In the genomic region with DNA sequence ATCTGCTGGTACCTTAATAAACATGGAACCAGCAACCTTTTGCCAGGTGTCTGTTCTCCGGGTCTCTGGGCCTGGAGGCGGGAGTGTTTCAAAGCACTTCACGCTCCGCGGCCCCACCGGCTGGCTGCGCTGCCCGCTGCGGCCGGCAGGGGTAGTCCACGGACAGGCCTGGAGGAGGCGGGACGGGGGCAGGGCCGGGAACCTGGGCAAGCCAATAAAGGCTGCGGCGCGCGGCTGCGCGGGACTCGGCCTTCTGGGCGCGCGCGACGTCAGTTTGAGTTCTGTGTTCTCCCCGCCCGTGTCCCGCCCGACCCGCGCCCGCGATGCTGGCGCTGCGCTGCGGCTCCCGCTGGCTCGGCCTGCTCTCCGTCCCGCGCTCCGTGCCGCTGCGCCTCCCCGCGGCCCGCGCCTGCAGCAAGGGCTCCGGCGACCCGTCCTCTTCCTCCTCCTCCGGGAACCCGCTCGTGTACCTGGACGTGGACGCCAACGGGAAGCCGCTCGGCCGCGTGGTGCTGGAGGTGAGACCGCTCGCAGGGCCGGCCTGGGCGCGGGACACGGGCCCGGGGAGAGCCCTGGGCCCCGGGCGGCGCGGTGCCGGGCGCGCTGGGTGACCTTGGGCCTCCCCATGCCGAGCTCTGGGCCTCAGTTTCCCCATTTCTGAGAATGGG, we compare ENCODE assay signal across 8 cellular contexts. TPM values are rescaled to one million over a fixed set of nuclear protein-coding genes. Genes with fewer than 3 reads are reported as not detected.
DNase-seq lines count a peak whose midpoint lies in the region; ATAC-seq, FAIRE-seq and TF ChIP-seq lines count a peak whose summit lies in the region.

A gene (plus strand): TSS at position 244 of the 668 bp plus-strand sequence. CDS start 80 bp downstream, at position 324.

- intact Hi-C loops in T-helper 1 cell treated with Interleukin-12 subunit alpha and Interleukin-12 subunit beta and Interleukin-4 antibody, amounts not matched to agents 30 ng/mL and 1 ng/mL, for 36 hours (cut with micrococcal nuclease), result loop anchor here (1.0 to 10.0 kb wide), 13 partner anchors 16 to 1315 kb away; a partner anchor contains a TSS
- intact Hi-C loops in heart right ventricle (cut with DNase I) (loop anchor here in 1 of 10 donors (10.0 kb wide), 1 partner anchor 103 kb away; no protein-coding TSS in a partner anchor), posterior vena cava (cut with DNase I) (no loop called here)

- DNase-seq in GM12891 (ENCODE audit: insufficient read length, low spot score), result peak; percentile 92
- DNase-seq in NCI-H1105 treated with DMSO at 0.1 percent for 48 hours (lab: John Stamatoyannopoulos, UW), result peak; percentile 58
- peak; percentile 87 for DNase-seq in amniotic epithelial cell (ENCODE audit: low read depth)
- DNase-seq in heart right ventricle, result peak; percentile 93 to 96
- peak; percentile 99 for DNase-seq in posterior vena cava (ENCODE audit: low spot score)
- DNase-seq in upper lobe of left lung, result peak; percentile 98 to 99

- peak; percentile 90 for TF ChIP-seq POLR2A in GM12891 (IDR thresholded peaks at IDR 0.05; ENCODE audit: low read depth, low read length)
- TF ChIP-seq POLR2A in upper lobe of left lung (IDR thresholded peaks at IDR 0.05), result peak in 3 of 4 donors; percentile 68 to 86 (median 74)

- TF ChIP-seq CTCF in heart right ventricle (IDR thresholded peaks at IDR 0.05) (peak; percentile 94 to 99 (median 98)), upper lobe of left lung (IDR thresholded peaks at IDR 0.05) (peak; percentile 97 to 100 (median 98))

- H3K4me1 ChIP-seq in heart right ventricle, result peaks cover 3 to 65% (median 29%) of the 10 kb centered on the region in 9 donors
- peaks cover 23 to 33% (median 25%) of the 10 kb centered on the region in 4 donors for H3K4me1 ChIP-seq in upper lobe of left lung

- TF ChIP-seq EP300 in upper lobe of left lung (IDR thresholded peaks at IDR 0.05), result no peak

- FAIRE-seq in GM12891 (lab: Jason Lieb, UNC), result peak; percentile 76

- no peaks in the 10 kb centered on the region for H3K9me3 ChIP-seq in heart right ventricle
- H3K9me3 ChIP-seq in upper lobe of left lung, result no peaks in the 10 kb centered on the region

- H3K4me3 ChIP-seq in heart right ventricle (peak within 1 kb of the TSS; percentile 71 to 99 (median 82)), upper lobe of left lung (peak within 1 kb of the TSS; percentile 61 to 77 (median 74))

- 0% methylated on average over 72 to 77 of the region's 77 CpGs for WGBS in heart right ventricle, 2 donors
- WGBS in upper lobe of left lung, 2 donors, result 0 to 2% methylated on average over 14 to 61 of the region's 77 CpGs

- peak within 1 kb of the TSS; percentile 90 to 98 (median 94) for H3K27ac ChIP-seq in heart right ventricle
- H3K27ac ChIP-seq in upper lobe of left lung, result peak within 1 kb of the TSS; percentile 81 to 94 (median 90)

- ATAC-seq in HG02678 (IDR thresholded peaks at IDR 0.05; ENCODE audit: unreplicated experiment) (peak; percentile 81), heart right ventricle (peak; percentile 88 to 95 (median 90)), upper lobe of left lung (ENCODE audit: low FRiP score in 2 of 2) (peak; percentile 94 to 96)

- H3K27me3 ChIP-seq in heart right ventricle, result no peaks in the 10 kb centered on the region
- no peaks in the 10 kb centered on the region for H3K27me3 ChIP-seq in upper lobe of left lung

- H3K36me3 ChIP-seq in heart right ventricle, result peaks cover 0 to 36% (median 30%) of the 10 kb centered on the region in 9 donors
- peaks cover 9 to 36% (median 25%) of the 10 kb centered on the region in 4 donors for H3K36me3 ChIP-seq in upper lobe of left lung

TF ChIP-seq in GM12891, 5 proteins besides CTCF, POLR2A, EP300 and RAD21:
- peak; percentile 87 for TF ChIP-seq POLR2AphosphoS5 (IDR thresholded peaks at IDR 0.05; ENCODE audit: low read depth, low read length)
- no peak for TF ChIP-seq SPI1 (IDR thresholded peaks at IDR 0.05; ENCODE audit: low read depth, low read length)
- peak; percentile 76 for TF ChIP-seq POU2F2 (IDR thresholded peaks at IDR 0.05; ENCODE audit: low read depth, low read length)
- peak; percentile 96 for TF ChIP-seq PAX5 (IDR thresholded peaks at IDR 0.05; ENCODE audit: insufficient read depth, low read length, severe bottlenecking)
- TF ChIP-seq TAF1 (IDR thresholded peaks at IDR 0.05; ENCODE audit: low read depth, low read length), result peak; percentile 78

RNA-seq across cellular contexts. Expression of the gene that starts here (rescaled TPM):
- polyA plus RNA-seq in GM12891 (2012; ENCODE audit: low read depth, missing spikeins), result 73.2 TPM
- 172 and 173 TPM in 2 replicates for total RNA-seq in T-helper 1 cell treated with Interleukin-12 subunit alpha and Interleukin-12 subunit beta and Interleukin-4 antibody, amounts not matched to agents 30 ng/mL and 1 ng/mL, for 36 hours
- total RNA-seq in heart right ventricle (100 to 1,000 TPM in 9 of 10 donors, 10 to 100 TPM in 1; 95.5 to 205 (median 148) TPM), posterior vena cava (10 to 100 TPM; 20.4 to 23.9 TPM), upper lobe of left lung (10 to 100 TPM; 19.3 to 46.5 (median 31.2) TPM)
- 100 to 1,000 TPM in 1 of 2 donors, 10 to 100 TPM in 1; 44.3 to 144 TPM for polyA plus RNA-seq in heart right ventricle

Comparison
In these comparisons a context has a peak if more than half of its experiments do, and no peak if none do; other contexts are left out.
1. Peak in every context shown above with its lines: DNase-seq, ATAC-seq, H3K4me3 ChIP-seq and H3K27ac ChIP-seq.